32 cellular contexts compared by ENCODE assay signal in genomic region chr12:132584472-132584871, GRCh38. TPM values are rescaled to one million over a fixed set of nuclear protein-coding genes. Genes with fewer than 3 reads are reported as not detected.
"Had no signal": no experiment of that assay in that cellular context is flagged by ENCODE, and none has a peak within 500 bp of the region (broad histone marks: within the 10 kb centered on the region; RNA-seq: fewer than 3 reads in every experiment).

No MANE protein-coding gene starts in this region.

- H3K27me3 ChIP-seq: esophagus muscularis mucosa, foreskin keratinocyte, gastroesophageal sphincter, heart right ventricle, spleen, suprapubic skin, transverse colon, upper lobe of right lung, uterus had no signal

- H3K4me1 ChIP-seq: foreskin keratinocyte, heart right ventricle, prostate gland, spleen, transverse colon, upper lobe of right lung had no signal

- H3K9me3 ChIP-seq: esophagus muscularis mucosa, gastroesophageal sphincter, prostate gland, suprapubic skin, transverse colon, upper lobe of right lung, uterus had no signal

- ATAC-seq: foreskin keratinocyte; gastroesophageal sphincter; heart right ventricle; natural killer cell; right cardiac atrium; stimulated activated naive B cell treated with anti-CD40 and anti-IgM and Interleukin-4, amounts not matched to agents 10 μg/mL and 1 μg/mL and 100 μg/mL, for 72 hours; stimulated activated naive CD8-positive, alpha-beta T cell treated with anti-CD3 and anti-CD28 coated beads, Interleukin-15, amount 100 ng/mL, for 72 hours; upper lobe of right lung had no signal

- H3K36me3 Mint-ChIP-seq: immature natural killer cell, natural killer cell had no signal

- H3K36me3 ChIP-seq: prostate gland, transverse colon, uterus had no signal

- H3K9me3 Mint-ChIP-seq: immature natural killer cell; memory B cell; natural killer cell; stimulated activated naive CD8-positive, alpha-beta T cell treated with anti-CD3 and anti-CD28 coated beads, Interleukin-15, amount 100 ng/mL, for 72 hours had no signal

- H3K4me1 Mint-ChIP-seq: immature natural killer cell; memory B cell; natural killer cell; stimulated activated naive B cell treated with anti-CD40 and anti-IgM and Interleukin-4, amounts not matched to agents 10 μg/mL and 1 μg/mL and 100 μg/mL, for 72 hours; stimulated activated naive CD8-positive, alpha-beta T cell treated with anti-CD3 and anti-CD28 coated beads, Interleukin-15, amount 100 ng/mL, for 72 hours had no signal

- H3K27ac ChIP-seq: coronary artery, foreskin keratinocyte, gastroesophageal sphincter, heart right ventricle, prostate gland, skin epidermis, spleen, suprapubic skin, transverse colon, upper lobe of right lung, uterus had no signal

- H3K4me3 Mint-ChIP-seq: immature natural killer cell; memory B cell; natural killer cell; stimulated activated naive B cell treated with anti-CD40 and anti-IgM and Interleukin-4, amounts not matched to agents 10 μg/mL and 1 μg/mL and 100 μg/mL, for 72 hours; stimulated activated naive CD8-positive, alpha-beta T cell treated with anti-CD3 and anti-CD28 coated beads, Interleukin-15, amount 100 ng/mL, for 72 hours had no signal

- DNase-seq: dermis blood vessel endothelial cell; effector memory CD4-positive, alpha-beta T cell; foreskin keratinocyte; heart right ventricle; hippocampal formation; immature natural killer cell; natural killer cell; nucleus accumbens; spleen; stimulated activated naive B cell treated with anti-CD40 and anti-IgM and Interleukin-4, amounts not matched to agents 10 μg/mL and 1 μg/mL and 100 μg/mL, for 72 hours; stimulated activated naive CD8-positive, alpha-beta T cell treated with anti-CD3 and anti-CD28 coated beads, Interleukin-15, amount 100 ng/mL, for 72 hours; transverse colon; upper lobe of right lung; uterus had no signal

- FAIRE-seq: endothelial cell of umbilical vein, keratinocyte had no signal

- H3K4me3 ChIP-seq: coronary artery, heart right ventricle, lung, prostate gland, skin epidermis, spleen, suprapubic skin, transverse colon, upper lobe of right lung, uterus had no signal

- H3K27me3 Mint-ChIP-seq: stimulated activated naive B cell treated with anti-CD40 and anti-IgM and Interleukin-4, amounts not matched to agents 10 μg/mL and 1 μg/mL and 100 μg/mL, for 72 hours; stimulated activated naive CD8-positive, alpha-beta T cell treated with anti-CD3 and anti-CD28 coated beads, Interleukin-15, amount 100 ng/mL, for 72 hours had no signal

- H3K27ac Mint-ChIP-seq: memory B cell; natural killer cell; stimulated activated naive B cell treated with anti-CD40 and anti-IgM and Interleukin-4, amounts not matched to agents 10 μg/mL and 1 μg/mL and 100 μg/mL, for 72 hours; stimulated activated naive CD8-positive, alpha-beta T cell treated with anti-CD3 and anti-CD28 coated beads, Interleukin-15, amount 100 ng/mL, for 72 hours had no signal

RNA-seq across cellular contexts. Expression of gene LRCOL1, which starts 25.9 kb away (rescaled TPM):
- total RNA-seq: epithelial cell of proximal tubule, esophagus muscularis mucosa, foreskin keratinocyte, gastroesophageal sphincter, mononuclear cell, natural killer cell, osteocyte, right cardiac atrium, suprapubic skin, transverse colon had no signal
- polyA plus RNA-seq: fibroblast of lung, foreskin keratinocyte, immature natural killer cell, keratinocyte, neural cell, right cardiac atrium had no signal

RNA-seq across cellular contexts. Expression of gene P2RX2, which starts 34.1 kb away (rescaled TPM):
- total RNA-seq: endothelial cell of umbilical vein, epithelial cell of proximal tubule, fibroblast of lung, foreskin keratinocyte, heart right ventricle, left lobe of liver, liver, natural killer cell, osteocyte, right cardiac atrium, suprapubic skin, uterus had no signal
- polyA plus RNA-seq: endothelial cell of umbilical vein, fibroblast of lung, foreskin keratinocyte, heart right ventricle, immature natural killer cell, keratinocyte, liver, neural cell, right cardiac atrium had no signal
